In the genomic region with DNA sequence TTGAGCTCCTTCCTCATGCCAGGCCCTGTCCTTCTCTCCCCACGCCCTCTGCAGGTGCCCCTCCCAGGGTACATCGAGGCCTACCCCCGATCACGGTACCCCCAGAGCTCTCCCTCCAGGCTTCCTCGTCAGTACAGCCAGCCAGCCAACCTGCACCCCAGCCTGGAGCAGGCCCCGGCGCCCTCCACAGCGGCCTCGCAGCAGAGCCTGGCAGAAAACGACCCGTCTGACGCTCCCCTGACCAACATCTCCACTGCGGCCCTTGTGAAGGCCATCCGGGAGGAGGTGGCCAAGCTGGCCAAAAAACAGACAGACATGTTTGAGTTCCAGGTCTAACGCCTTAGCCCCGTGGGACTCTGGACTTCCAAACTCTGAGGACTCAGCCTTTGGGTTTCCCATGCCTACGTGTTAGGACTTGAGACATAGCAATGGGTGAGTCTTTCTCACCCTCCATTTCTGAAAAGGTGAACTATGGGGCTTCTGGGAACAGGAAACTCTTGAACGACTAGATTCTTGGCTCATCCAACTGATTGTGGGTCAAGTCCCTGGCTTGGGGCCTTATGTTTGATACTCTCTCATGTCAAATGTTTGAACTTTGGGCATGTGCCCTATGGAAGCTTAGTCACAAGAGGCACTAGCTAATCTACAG, we compare ENCODE assay signal across 2 cellular contexts.
TF ChIP-seq lines count a peak whose summit lies in the region.

No MANE protein-coding gene starts in this region.

TF ChIP-seq in GM23338, 12 proteins besides CTCF, POLR2A, EP300 and RAD21 (continues in another document):
- TF ChIP-seq POLR2AphosphoS5 (IDR thresholded peaks at IDR 0.05; ENCODE audit: low read depth) (no peak), EZH2 (IDR thresholded peaks at IDR 0.05; ENCODE audit: low read depth, unreplicated experiment) (no peak), JUNB (IDR thresholded peaks at IDR 0.05; ENCODE audit: unreplicated experiment) (no peak), ZNF331 (CRISPR knock-in tag; IDR thresholded peaks at IDR 0.05; ENCODE audit: low read depth) (no peak), EZH2phosphoT487 (IDR thresholded peaks at IDR 0.05; ENCODE audit: unreplicated experiment) (no peak), REST (IDR thresholded peaks at IDR 0.05; ENCODE audit: unreplicated experiment) (no peak), CREB1 (CRISPR knock-in tag; IDR thresholded peaks at IDR 0.05; ENCODE audit: low read depth) (no peak)
- TF ChIP-seq, protein P1, sequence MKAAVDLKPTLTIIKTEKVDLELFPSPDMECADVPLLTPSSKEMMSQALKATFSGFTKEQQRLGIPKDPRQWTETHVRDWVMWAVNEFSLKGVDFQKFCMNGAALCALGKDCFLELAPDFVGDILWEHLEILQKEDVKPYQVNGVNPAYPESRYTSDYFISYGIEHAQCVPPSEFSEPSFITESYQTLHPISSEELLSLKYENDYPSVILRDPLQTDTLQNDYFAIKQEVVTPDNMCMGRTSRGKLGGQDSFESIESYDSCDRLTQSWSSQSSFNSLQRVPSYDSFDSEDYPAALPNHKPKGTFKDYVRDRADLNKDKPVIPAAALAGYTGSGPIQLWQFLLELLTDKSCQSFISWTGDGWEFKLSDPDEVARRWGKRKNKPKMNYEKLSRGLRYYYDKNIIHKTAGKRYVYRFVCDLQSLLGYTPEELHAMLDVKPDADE (IDR thresholded peaks at IDR 0.05), result no peak

TF ChIP-seq in H1, 55 proteins besides CTCF, POLR2A, EP300 and RAD21:
- TF ChIP-seq RBBP5 (IDR thresholded peaks at IDR 0.05; ENCODE audit: borderline replicate concordance, low read depth, low read length), result no peak
- TF ChIP-seq BRCA1 (IDR thresholded peaks at IDR 0.05; ENCODE audit: low read depth, low read length), result no peak
